ENCODE assay signal across 2 cellular contexts in the genomic region with DNA sequence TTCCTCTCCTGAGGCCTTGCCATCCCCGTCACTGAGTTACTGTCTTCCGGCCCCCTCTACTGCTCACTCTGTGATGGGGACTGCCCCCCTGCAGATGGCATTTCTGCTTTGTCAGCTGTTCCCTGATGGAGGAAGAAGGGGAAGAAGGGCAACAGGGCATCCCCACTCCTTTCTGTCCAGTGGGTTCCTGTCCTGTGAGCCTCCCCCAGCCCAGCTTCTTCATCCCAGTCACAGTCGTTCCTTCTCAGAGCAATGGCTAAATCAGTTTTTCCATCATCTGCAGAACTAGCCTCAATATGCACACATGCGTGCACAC.
A peak's percentile ranks its signal among the peaks of the same experiment; 100 is the strongest.
TF ChIP-seq lines count a peak whose summit lies in the region.

No MANE protein-coding gene starts in this region.

TF ChIP-seq in A549, 52 proteins besides CTCF, POLR2A, EP300 and RAD21:
- TF ChIP-seq MAFK (IDR thresholded peaks at IDR 0.05; ENCODE audit: partially characterized antibody) (peak; percentile 26), SREBF2 (IDR thresholded peaks at IDR 0.05) (no peak)

TF ChIP-seq in H1, 55 proteins besides CTCF, POLR2A, EP300 and RAD21:
- TF ChIP-seq, protein P1, sequence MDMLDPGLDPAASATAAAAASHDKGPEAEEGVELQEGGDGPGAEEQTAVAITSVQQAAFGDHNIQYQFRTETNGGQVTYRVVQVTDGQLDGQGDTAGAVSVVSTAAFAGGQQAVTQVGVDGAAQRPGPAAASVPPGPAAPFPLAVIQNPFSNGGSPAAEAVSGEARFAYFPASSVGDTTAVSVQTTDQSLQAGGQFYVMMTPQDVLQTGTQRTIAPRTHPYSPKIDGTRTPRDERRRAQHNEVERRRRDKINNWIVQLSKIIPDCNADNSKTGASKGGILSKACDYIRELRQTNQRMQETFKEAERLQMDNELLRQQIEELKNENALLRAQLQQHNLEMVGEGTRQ (IDR thresholded peaks at IDR 0.05; ENCODE audit: low read length) = no peak
- TF ChIP-seq HDAC6 (IDR thresholded peaks at IDR 0.05; ENCODE audit: low read depth, low read length) (no peak), TAF7 (optimal IDR thresholded peaks at IDR 0.05; ENCODE audit: borderline replicate concordance, low read depth, low read length) (no peak), SAP30 (IDR thresholded peaks at IDR 0.05; ENCODE audit: insufficient read depth, insufficient replicate concordance, low read length) (no peak), SIRT6 (IDR thresholded peaks at IDR 0.05; ENCODE audit: low read length) (no peak), MAFK (IDR thresholded peaks at IDR 0.05; ENCODE audit: low read depth, low read length) (peak; percentile 8; the same call in 1 of the 2 replicates), SIX5 (IDR thresholded peaks at IDR 0.05; ENCODE audit: low read depth, low read length) (no peak), EZH2 (IDR thresholded peaks at IDR 0.05; ENCODE audit: low read depth, low read length, severe bottlenecking) (no peak)
TF ChIP-seq in H1: peak in this region for 1.
